12 cellular contexts compared by ENCODE assay signal in genomic region chr5:146213210-146213838, GRCh38. TPM values are rescaled to one million over a fixed set of nuclear protein-coding genes. Genes with fewer than 3 reads are reported as not detected.
DNase-seq lines count a peak whose midpoint lies in the region; ATAC-seq and TF ChIP-seq lines count a peak whose summit lies in the region.
"Had no signal": no experiment of that assay in that cellular context is flagged by ENCODE, and none has a peak within 500 bp of the region (broad histone marks: within the 10 kb centered on the region; RNA-seq: fewer than 3 reads in every experiment).

No MANE protein-coding gene starts in this region.

- CTCF ChIA-PET in naive thymus-derived CD4-positive, alpha-beta T cell (lab: Charles Lee) = no interaction called here

- H3K18ac ChIP-seq in neuronal stem cell (ENCODE audit: low read length) = no peak overlapping the region

- H3K23ac ChIP-seq in neuronal stem cell (ENCODE audit: low read depth, low read length, poor library complexity) = no peak overlapping the region

- intact Hi-C loops in naive thymus-derived CD4-positive, alpha-beta T cell (cut with micrococcal nuclease) = no loop called here

- peaks cover 0 to 4% (median 0%) of the 10 kb centered on the region in 3 experiments for H3K36me3 ChIP-seq in naive thymus-derived CD4-positive, alpha-beta T cell (ENCODE audit: control insufficient read depth in 2 of 3, insufficient read depth in 3 of 3, low read length in 3 of 3)
- H3K36me3 ChIP-seq in neuronal stem cell (replicated peaks in 1 of 2; ENCODE audit: control insufficient read depth in 2 of 2, insufficient read depth in 2 of 2, low read length in 2 of 2) = peaks cover 0 to 8% of the 10 kb centered on the region in 2 donors
- H3K36me3 ChIP-seq: heart left ventricle had no signal

- H3K9ac ChIP-seq in neuronal stem cell (ENCODE audit: low read depth, low read length, poor library complexity) = no peak overlapping the region

- DNase-seq in NCI-H2196 (lab: John Stamatoyannopoulos, UW; ENCODE audit: unreplicated experiment) (peak; percentile 26), NCI-H2196 treated with DMSO at 0.1 percent for 48 hours (lab: John Stamatoyannopoulos, UW; ENCODE audit: unreplicated experiment) (no peak), NCI-H345 treated with DMSO at 0.1 percent for 48 hours (lab: John Stamatoyannopoulos, UW; ENCODE audit: unreplicated experiment) (peak; percentile 36), cardiac fibroblast (ENCODE audit: low read depth in 2 of 2) (peak; percentile 26 to 54), hippocampal formation (lab: John Stamatoyannopoulos, UW) (no peak), neuronal stem cell (ENCODE audit: low spot score) (no peak)
- DNase-seq in naive thymus-derived CD4-positive, alpha-beta T cell = peak in 1 of 9 donors; percentile 18
- no peak for DNase-seq in stimulated activated naive CD8-positive, alpha-beta T cell treated with anti-CD3 and anti-CD28 coated beads, Interleukin-15, Interleukin-2, amounts not matched to agents 100 U/mL and 50 U/mL, for 24 hours
- DNase-seq: activated CD8-positive, alpha-beta T cell treated with anti-CD3 and anti-CD28 coated beads, Interleukin-2, amount 10 ng/mL, durations not matched to agents 7 days and 5 days; heart left ventricle; stimulated activated CD4-positive, alpha-beta T cell treated with anti-CD3 and anti-CD28 coated beads, Interleukin-2, amount 100 ng/mL, for 24 hours had no signal

- no peaks in the 10 kb centered on the region for H3K9me3 ChIP-seq in naive thymus-derived CD4-positive, alpha-beta T cell (ENCODE audit: control insufficient read depth in 2 of 3, low read length in 3 of 3)
- H3K9me3 ChIP-seq in neuronal stem cell (replicated peaks in 1 of 2; ENCODE audit: control insufficient read depth in 2 of 2, insufficient read depth in 1 of 2, low read depth in 1 of 2, low read length in 2 of 2) = no peaks in the 10 kb centered on the region
- H3K9me3 ChIP-seq: body of pancreas, heart left ventricle had no signal

- no peak overlapping the region for H3K27ac Mint-ChIP-seq in naive thymus-derived CD4-positive, alpha-beta T cell
- H3K27ac Mint-ChIP-seq: activated CD8-positive, alpha-beta T cell treated with anti-CD3 and anti-CD28 coated beads, Interleukin-2, amount 10 ng/mL, durations not matched to agents 7 days and 5 days had no signal

- H3K4me2 ChIP-seq in neuronal stem cell (ENCODE audit: insufficient read depth, low read length, poor library complexity, severe bottlenecking) = no peak overlapping the region

- peak overlapping the region in 6 of 10 donors; percentile 19 to 56 (median 42) for H3K4me3 Mint-ChIP-seq in naive thymus-derived CD4-positive, alpha-beta T cell
- H3K4me3 Mint-ChIP-seq: activated CD8-positive, alpha-beta T cell treated with anti-CD3 and anti-CD28 coated beads, Interleukin-2, amount 10 ng/mL, durations not matched to agents 7 days and 5 days had no signal

- H2BK15ac ChIP-seq in neuronal stem cell (ENCODE audit: low read length) = no peak overlapping the region

- POLR2A ChIA-PET in naive thymus-derived CD4-positive, alpha-beta T cell (lab: Charles Lee) = interaction anchor here (0.5 to 0.8 kb wide), 2 partner anchors 10 to 11 kb away, joined by 4 to 6 read pairs; no protein-coding TSS in a partner anchor

- no peak for TF ChIP-seq CTCF in cardiac fibroblast (IDR thresholded peaks at IDR 0.05; ENCODE audit: low read depth, low read length)

- no peak overlapping the region for H2AK5ac ChIP-seq in neuronal stem cell (ENCODE audit: low read depth, low read length)

- H3K27me3 Mint-ChIP-seq in naive thymus-derived CD4-positive, alpha-beta T cell = no peaks in the 10 kb centered on the region

- H4K8ac ChIP-seq in neuronal stem cell (ENCODE audit: low read depth, low read length) = no peak overlapping the region

- peaks cover 31 to 78% (median 59%) of the 10 kb centered on the region in 7 donors for H3K4me1 Mint-ChIP-seq in naive thymus-derived CD4-positive, alpha-beta T cell

- WGBS in neuronal stem cell (ENCODE audit: extremely low coverage in 2 of 2, insufficient read length in 2 of 2, insufficient replicate concordance in 1 of 2), 2 donors = no CpG with 5 or more reads among the region's 4 CpGs

- peaks cover 0 to 1% (median 0%) of the 10 kb centered on the region in 11 donors for H3K9me3 Mint-ChIP-seq in naive thymus-derived CD4-positive, alpha-beta T cell

- no peak overlapping the region for H4K91ac ChIP-seq in neuronal stem cell (ENCODE audit: low read depth, low read length, poor library complexity)

- H3K36me3 Mint-ChIP-seq in naive thymus-derived CD4-positive, alpha-beta T cell = peaks cover 0 to 10% (median 0%) of the 10 kb centered on the region in 5 donors

- no peak overlapping the region for H3K27ac ChIP-seq in naive thymus-derived CD4-positive, alpha-beta T cell (ENCODE audit: low read depth, low read length)
- no peak overlapping the region for H3K27ac ChIP-seq in neuronal stem cell (replicated peaks; ENCODE audit: low read length)
- H3K27ac ChIP-seq: body of pancreas, heart left ventricle had no signal

- H3K4me3 ChIP-seq in cardiac fibroblast (replicated peaks in 1 of 2; ENCODE audit: low read depth in 2 of 2, low read length in 2 of 2) (no peak overlapping the region), neuronal stem cell (ENCODE audit: low read length in 2 of 2) (no peak overlapping the region)
- no peak overlapping the region for H3K4me3 ChIP-seq in naive thymus-derived CD4-positive, alpha-beta T cell (ENCODE audit: low read length)
- H3K4me3 ChIP-seq: body of pancreas, heart left ventricle had no signal

- no peak overlapping the region for H2BK5ac ChIP-seq in neuronal stem cell (ENCODE audit: low read length)

- no peaks in the 10 kb centered on the region for H3K27me3 ChIP-seq in naive thymus-derived CD4-positive, alpha-beta T cell (ENCODE audit: control insufficient read depth in 2 of 2, insufficient read depth in 2 of 2, low read length in 2 of 2)
- no peaks in the 10 kb centered on the region for H3K27me3 ChIP-seq in neuronal stem cell (ENCODE audit: control insufficient read depth in 3 of 3, insufficient read depth in 3 of 3, low read depth in 1 of 3, low read length in 3 of 3)
- H3K27me3 ChIP-seq: body of pancreas, heart left ventricle had no signal

- no peak overlapping the region for H3K4ac ChIP-seq in neuronal stem cell (ENCODE audit: low read length)

- H3K4me1 ChIP-seq in naive thymus-derived CD4-positive, alpha-beta T cell (ENCODE audit: control insufficient read depth in 2 of 2, insufficient read depth in 2 of 2, low read length in 2 of 2) = peaks cover 13 to 21% of the 10 kb centered on the region in 2 donors
- H3K4me1 ChIP-seq in neuronal stem cell (ENCODE audit: control insufficient read depth in 2 of 2, insufficient read depth in 1 of 2, low read depth in 1 of 2, low read length in 2 of 2) = no peaks in the 10 kb centered on the region

- H2BK120ac ChIP-seq in neuronal stem cell (ENCODE audit: low read depth, low read length) = no peak overlapping the region

- no peak for ATAC-seq in naive thymus-derived CD4-positive, alpha-beta T cell
- ATAC-seq in stimulated activated naive CD8-positive, alpha-beta T cell treated with anti-CD3 and anti-CD28 coated beads, Interleukin-15, Interleukin-2, amounts not matched to agents 100 U/mL and 50 U/mL, for 24 hours = no peak
- ATAC-seq: activated CD8-positive, alpha-beta T cell treated with anti-CD3 and anti-CD28 coated beads, Interleukin-2, amount 10 ng/mL, durations not matched to agents 7 days and 5 days; body of pancreas; heart left ventricle had no signal

- H2BK12ac ChIP-seq in neuronal stem cell (ENCODE audit: low read length) = no peak overlapping the region

- H3K79me1 ChIP-seq in neuronal stem cell (ENCODE audit: low read depth, low read length) = peaks cover 2% of the 10 kb centered on the region

- no peak overlapping the region for H2AFZ ChIP-seq in neuronal stem cell (ENCODE audit: low read length)

- H3K14ac ChIP-seq in neuronal stem cell (ENCODE audit: low read length) = no peak overlapping the region

RNA-seq across cellular contexts. Expression of gene RBM27, which starts 9.9 kb away (rescaled TPM):
- 10 to 100 TPM; 19.8 to 32.2 (median 25.6) TPM for total RNA-seq in naive thymus-derived CD4-positive, alpha-beta T cell
- 10 to 100 TPM in 1 of 2 donors, 1 to 10 TPM in 1; 7.4 to 11.7 TPM for polyA plus RNA-seq in naive thymus-derived CD4-positive, alpha-beta T cell
- 19.1 TPM for polyA plus RNA-seq in neuronal stem cell (2013, experiment 1 of 2)
- polyA plus RNA-seq in neuronal stem cell (2013, experiment 2 of 2) = 21.3 TPM

RNA-seq across cellular contexts. Expression of gene LARS1, which starts 30.9 kb away (rescaled TPM):
- 100 to 1,000 TPM in 3 of 5 experiments, 10 to 100 TPM in 2; 72.6 to 142 (median 127) TPM for total RNA-seq in naive thymus-derived CD4-positive, alpha-beta T cell
- 100 to 1,000 TPM in 1 of 2 donors, 10 to 100 TPM in 1; 87.3 to 105 TPM for polyA plus RNA-seq in naive thymus-derived CD4-positive, alpha-beta T cell
- 69.2 TPM for polyA plus RNA-seq in neuronal stem cell (2013, experiment 1 of 2)
- polyA plus RNA-seq in neuronal stem cell (2013, experiment 2 of 2) = 72.8 TPM

Comparison
In these comparisons a context has a peak if more than half of its experiments do, and no peak if none do; other contexts are left out.
1. DNase-seq: peak in NCI-H2196 (single experiment), NCI-H345 treated with DMSO at 0.1 percent for 48 hours (single experiment) and cardiac fibroblast (2 of 2); none in NCI-H2196 treated with DMSO at 0.1 percent for 48 hours (single experiment), hippocampal formation (0 of 2), neuronal stem cell (single experiment) and stimulated activated naive CD8-positive, alpha-beta T cell treated with anti-CD3 and anti-CD28 coated beads, Interleukin-15, Interleukin-2, amounts not matched to agents 100 U/mL and 50 U/mL, for 24 hours (single experiment).